In the genomic region with DNA sequence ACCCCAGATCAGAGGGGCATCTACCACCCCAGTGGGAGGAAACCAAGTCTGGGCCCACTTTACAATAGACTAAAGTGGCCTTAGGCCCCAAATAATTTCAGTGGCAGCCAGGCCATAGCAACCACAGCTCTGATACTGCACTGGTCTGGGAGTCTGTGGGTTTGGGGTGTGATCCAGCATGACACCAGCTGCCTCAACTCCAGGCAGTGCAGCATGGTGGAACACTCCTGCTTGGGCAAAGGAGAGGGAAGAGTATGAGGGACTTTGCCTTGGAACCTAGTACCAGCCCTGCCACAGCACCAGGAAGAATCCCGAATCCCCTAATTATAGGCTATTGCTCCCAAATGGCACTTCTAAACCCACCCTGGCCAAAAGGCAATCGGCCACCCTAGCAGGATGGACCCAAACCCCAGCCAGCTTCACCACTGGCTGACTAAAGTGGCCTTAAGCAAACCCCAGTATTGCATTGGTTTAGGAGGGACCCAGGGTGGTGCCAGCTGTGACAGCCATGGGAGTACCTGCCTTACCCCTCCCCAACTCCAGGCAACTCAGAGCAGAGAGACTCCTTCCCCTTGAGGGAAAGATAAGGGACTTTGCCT, we compare ENCODE assay signal across 10 cellular contexts. TPM values are rescaled to one million over a fixed set of nuclear protein-coding genes. Genes with fewer than 3 reads are reported as not detected.
DNase-seq lines count a peak whose midpoint lies in the region; ATAC-seq and TF ChIP-seq lines count a peak whose summit lies in the region.
"Had no signal": no experiment of that assay in that cellular context is flagged by ENCODE, and none has a peak within 500 bp of the region (broad histone marks: within the 10 kb centered on the region; RNA-seq: fewer than 3 reads in every experiment).

No MANE protein-coding gene starts in this region.

- no peaks in the 10 kb centered on the region for H3K79me2 ChIP-seq in PC-9 (ENCODE audit: low read depth)

- intact Hi-C loops in PC-9 (cut with micrococcal nuclease; ENCODE audit: unreplicated experiment) (loop anchor here (1.0 to 5.0 kb wide), 4 partner anchors 90 to 687 kb away; no protein-coding TSS in a partner anchor), adrenal gland (cut with DNase I) (loop anchor here in 1 of 2 donors (5.0 kb wide), 1 partner anchor 295 kb away; no protein-coding TSS in a partner anchor)

- no peaks in the 10 kb centered on the region for H3K9me2 ChIP-seq in PC-9 (ENCODE audit: insufficient read depth)

- peaks cover 11% of the 10 kb centered on the region for H4K20me1 ChIP-seq in BLaER1
- no peaks in the 10 kb centered on the region for H4K20me1 ChIP-seq in PC-9 (ENCODE audit: insufficient read depth)

- CTCF ChIA-PET in PC-9 (lab: Charles Lee) = interaction anchor here (0.7 to 2.1 kb wide), 3 partner anchors 88 to 297 kb away, joined by 3 to 14 read pairs (median 3); no protein-coding TSS in a partner anchor

- peak overlapping the region; percentile 60 for H3K27ac Mint-ChIP-seq in activated naive CD8-positive, alpha-beta T cell treated with anti-CD3 and anti-CD28 coated beads, Interleukin-2, amount 50 U/mL, for 24 hours

- in situ Hi-C loops in G401 (cut with HindIII; ENCODE audit: low sequenced_read_pairs) = no loop called here

- H3K27me3 ChIP-seq in BLaER1 (no peaks in the 10 kb centered on the region), PC-9 (ENCODE audit: insufficient read depth, low read depth) (no peaks in the 10 kb centered on the region), adrenal gland (no peaks in the 10 kb centered on the region)

- WGBS in adrenal gland, 4 donors = 71 to 100% (median 93%) methylated on average over 1 to 2 of the region's 2 CpGs

- H3K9ac ChIP-seq in BLaER1 = no peak overlapping the region

- H3K27ac ChIP-seq in BLaER1 (peak overlapping the region; percentile 26; the same call in 1 of the 2 replicates), PC-9 (no peak overlapping the region), adrenal gland (no peak overlapping the region)

- H2AFZ ChIP-seq in PC-9 = no peak overlapping the region

- H3K27me3 Mint-ChIP-seq in activated naive CD8-positive, alpha-beta T cell treated with anti-CD3 and anti-CD28 coated beads, Interleukin-2, amount 50 U/mL, for 24 hours = no peaks in the 10 kb centered on the region

- H3K4me2 ChIP-seq in BLaER1 (no peak overlapping the region), PC-9 (no peak overlapping the region)

- H3K4me3 ChIP-seq in BLaER1 (no peak overlapping the region), PC-9 (no peak overlapping the region), adrenal gland (no peak overlapping the region)
- H3K4me3 ChIP-seq: coronary artery had no signal

- peaks cover 10% of the 10 kb centered on the region; the same call in 1 of the 2 replicates for H3F3A ChIP-seq in PC-9 (ENCODE audit: insufficient read depth, low read depth)

- POLR2A ChIA-PET in PC-9 (lab: Charles Lee; ENCODE audit: unreplicated experiment) = no interaction called here

- no peak for DNase-seq in activated naive CD8-positive, alpha-beta T cell treated with anti-CD3 and anti-CD28 coated beads, Interleukin-2, amount 50 U/mL, for 24 hours
- DNase-seq in myocyte (ENCODE audit: low read depth) (peak; percentile 67), G401 (ENCODE audit: low spot score) (no peak), OCI-M1 (lab: John Stamatoyannopoulos, UW) (no peak), PC-9 (no peak), adrenal gland (no peak)
- DNase-seq: NCI-H1417 treated with DMSO at 0.1 percent for 48 hours had no signal

- no peaks in the 10 kb centered on the region for H3K4me1 Mint-ChIP-seq in activated naive CD8-positive, alpha-beta T cell treated with anti-CD3 and anti-CD28 coated beads, Interleukin-2, amount 50 U/mL, for 24 hours

- peak; percentile 27 for ATAC-seq in GM21825 (IDR thresholded peaks at IDR 0.05; ENCODE audit: unreplicated experiment)
- ATAC-seq in activated naive CD8-positive, alpha-beta T cell treated with anti-CD3 and anti-CD28 coated beads, Interleukin-2, amount 50 U/mL, for 24 hours = no peak

- TF ChIP-seq POLR2A in adrenal gland (IDR thresholded peaks at IDR 0.05) = no peak

- no peak for TF ChIP-seq CTCF in PC-9 (conservative IDR thresholded peaks at IDR 0.05)
- no peak for TF ChIP-seq CTCF in adrenal gland (IDR thresholded peaks at IDR 0.05)

- H3K4me1 ChIP-seq in BLaER1 (0 out of 2 replicates have a peak, but pooled peaks cover under 1% of the 10 kb centered on the region), PC-9 (replicated peaks; ENCODE audit: insufficient read depth) (no peaks in the 10 kb centered on the region), adrenal gland (replicated peaks in 1 of 2) (no peaks in the 10 kb centered on the region)

- H3K9me3 ChIP-seq in BLaER1 = peaks cover 8% of the 10 kb centered on the region
- no peaks in the 10 kb centered on the region for H3K9me3 ChIP-seq in PC-9 (ENCODE audit: insufficient read depth, low read depth)
- no peaks in the 10 kb centered on the region for H3K9me3 ChIP-seq in adrenal gland (replicated peaks in 1 of 3)

- H3K36me3 ChIP-seq in BLaER1 (peaks cover 98% of the 10 kb centered on the region), PC-9 (ENCODE audit: low read depth) (no peaks in the 10 kb centered on the region; the same call in 1 of the 2 replicates), adrenal gland (replicated peaks in 1 of 2) (peaks cover 0 to 12% of the 10 kb centered on the region in 2 donors)

- BruUV-seq in PC-9 (replicated peaks; lab: Mats Ljungman, UMichigan) = no TSS peak

- H3K36me3 Mint-ChIP-seq in activated naive CD8-positive, alpha-beta T cell treated with anti-CD3 and anti-CD28 coated beads, Interleukin-2, amount 50 U/mL, for 24 hours (ENCODE audit: low read depth) = peaks cover 47% of the 10 kb centered on the region

- H3K9me3 Mint-ChIP-seq in activated naive CD8-positive, alpha-beta T cell treated with anti-CD3 and anti-CD28 coated beads, Interleukin-2, amount 50 U/mL, for 24 hours = no peaks in the 10 kb centered on the region

- H3K4me3 Mint-ChIP-seq in activated naive CD8-positive, alpha-beta T cell treated with anti-CD3 and anti-CD28 coated beads, Interleukin-2, amount 50 U/mL, for 24 hours = no peak overlapping the region

RNA-seq across cellular contexts. Expression of gene PACC1, which starts 47.1 kb away (rescaled TPM):
- total RNA-seq in myocyte (5.3 and 6.8 TPM in 2 replicates), PC-9 (2021) (27.7 and 28.7 TPM in 2 replicates), adrenal gland (1 to 10 TPM; 2.4 to 7.6 (median 6.0) TPM)
- polyA plus RNA-seq in myocyte (2012) = 10.1 TPM
- total RNA-seq in G401 (2014; rRNA removed; shearing (Covaris generic)) = 12.4 and 25.2 TPM in 2 replicates
- polyA plus RNA-seq in adrenal gland = 1 to 10 TPM; 1.9 to 4.1 (median 1.9) TPM
